ENCODE assay signal across 8 cellular contexts in the genomic region with DNA sequence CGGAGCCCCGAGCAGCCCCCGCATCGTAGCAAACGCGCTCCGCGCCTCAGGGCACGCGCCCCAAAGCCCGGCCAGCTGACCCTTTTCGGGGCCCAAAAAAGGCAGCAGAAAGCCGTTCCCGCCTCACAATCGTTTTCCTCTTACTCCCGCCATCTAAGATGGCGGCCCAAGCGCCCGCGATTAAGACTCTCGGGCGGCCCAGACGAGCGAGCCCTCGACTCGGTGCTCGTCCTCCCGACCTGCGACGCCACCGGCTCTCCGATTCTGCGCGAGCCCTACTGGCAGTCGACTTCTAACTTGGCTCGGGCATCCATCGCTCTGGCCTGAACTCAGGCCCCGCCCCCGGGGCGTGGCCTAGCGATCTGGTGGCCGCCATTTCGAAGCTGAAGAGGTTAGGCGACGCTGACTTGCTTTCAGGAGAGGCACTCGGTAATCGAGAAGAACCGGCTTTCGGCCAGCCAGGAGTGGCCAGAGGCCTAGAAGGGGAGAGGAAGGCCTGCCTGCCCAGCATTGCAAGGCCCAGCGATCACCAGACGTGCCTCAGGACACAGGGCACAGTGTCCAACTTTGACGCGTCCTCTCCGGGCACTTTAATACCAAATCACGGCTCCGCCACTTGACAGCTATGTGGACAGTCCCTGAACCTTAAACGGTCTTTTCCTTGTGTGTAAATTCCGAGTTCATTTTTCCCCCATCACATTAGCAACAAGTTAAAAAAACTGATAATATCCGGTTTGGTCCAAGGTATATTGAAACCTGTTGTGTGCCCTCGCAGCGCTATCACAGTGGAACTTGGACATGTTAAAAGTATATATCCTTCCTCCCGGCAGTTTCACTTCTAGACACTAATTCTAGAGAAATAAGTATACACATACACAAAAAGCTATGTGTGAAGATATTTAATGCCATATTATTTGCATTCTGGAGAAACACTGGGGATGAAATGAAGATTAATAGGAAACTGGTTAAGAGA.
A peak's percentile ranks its signal among the peaks of the same experiment; 100 is the strongest.
DNase-seq lines count a peak whose midpoint lies in the region; ATAC-seq lines count a peak whose summit lies in the region.

Gene RAF1 (minus strand): TSS at position 182 of the 973 bp plus-strand sequence. CDS start 45,396 bp downstream, outside the sequence.

- DNase-seq in AG08396 (ENCODE audit: low spot score) (peak; percentile 96), NCI-H345 treated with DMSO at 0.1 percent for 48 hours (lab: John Stamatoyannopoulos, UW; ENCODE audit: unreplicated experiment) (peak; percentile 87), inferior parietal cortex (ENCODE audit: extremely low spot score) (peak; percentile 98)
- peak; percentile 94 to 98 (median 96) for DNase-seq in activated CD4-positive, CD25-positive, alpha-beta regulatory T cell (lab: John Stamatoyannopoulos, UW)
- peak; percentile 97 for DNase-seq in central memory CD4-positive, alpha-beta T cell
- DNase-seq in stimulated activated CD4-positive, alpha-beta T cell treated with anti-CD3 and anti-CD28 coated beads, Interleukin-12 subunit alpha, Interleukin-12 subunit beta, amount 100 ng/mL, for 24 hours (ENCODE audit: low read depth in 2 of 2), result peak; percentile 95

- peak; percentile 93 for ATAC-seq in GM19023 (IDR thresholded peaks at IDR 0.05; ENCODE audit: unreplicated experiment)
- peak; percentile 95 for ATAC-seq in HG03280 (IDR thresholded peaks at IDR 0.05; ENCODE audit: unreplicated experiment)

Comparison
In these comparisons a context has a peak if more than half of its experiments do, and no peak if none do; other contexts are left out.
1. Peak in every context shown above with its lines: DNase-seq and ATAC-seq.